ENCODE assay signal across 15 cellular contexts in the genomic region with DNA sequence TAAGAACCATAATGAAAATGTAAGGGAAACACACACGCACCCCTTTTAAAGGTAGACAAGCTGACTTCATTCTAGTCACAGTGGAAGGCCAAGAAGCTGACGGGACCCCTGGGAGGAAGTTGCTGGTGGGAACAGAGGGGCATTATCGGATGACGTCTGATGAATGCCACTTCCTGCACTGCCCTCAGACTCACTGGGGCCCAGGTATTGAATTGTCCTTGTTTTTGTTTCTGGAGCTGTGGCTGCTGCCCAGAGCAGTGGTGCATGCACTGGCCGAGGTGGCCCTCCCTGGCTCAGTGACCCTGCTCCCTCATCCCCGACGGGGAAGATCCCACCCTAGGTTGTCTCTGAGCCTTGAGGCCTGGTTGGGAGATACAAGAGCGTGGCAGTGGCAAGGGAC. TPM values are rescaled to one million over a fixed set of nuclear protein-coding genes. Genes with fewer than 3 reads are reported as not detected.
DNase-seq lines count a peak whose midpoint lies in the region; ATAC-seq and TF ChIP-seq lines count a peak whose summit lies in the region.
"Had no signal": no experiment of that assay in that cellular context is flagged by ENCODE, and none has a peak within 500 bp of the region (broad histone marks: within the 10 kb centered on the region; RNA-seq: fewer than 3 reads in every experiment).

No MANE protein-coding gene starts in this region.

- CTCF ChIA-PET in Calu3 (lab: Charles Lee): no interaction called here

- H3K27me3 ChIP-seq in endodermal cell (ENCODE audit: control insufficient read depth, insufficient read depth, low read length, poor library complexity, severe bottlenecking): no peaks in the 10 kb centered on the region

- DNase-seq in A172 (ENCODE audit: low spot score) (peak; percentile 73), KBM-7 (peak; percentile 51), endodermal cell (no peak), Calu3 (no peak), NCI-H345 (lab: John Stamatoyannopoulos, UW) (no peak)
- DNase-seq in stimulated activated naive CD4-positive, alpha-beta T cell treated with Interleukin-2 at 50 U/mL for 16 hours (lab: John Stamatoyannopoulos, UW): no peak
- DNase-seq: ACHN; activated CD4-positive, CD25-positive, alpha-beta regulatory T cell; activated CD8-positive, alpha-beta memory T cell treated with anti-CD3 and anti-CD28 coated beads, Interleukin-2, amount 10 ng/mL, durations not matched to agents 7 days and 5 days; NCI-H1436; NCI-H446; SW 1271 had no signal

- 91 to 96% methylated on average over 7 to 8 of the region's 8 CpGs for WGBS in endodermal cell (ENCODE audit: insufficient coverage in 1 of 2, insufficient read length in 1 of 2), 2 experiments

- H3K36me3 ChIP-seq in endodermal cell (ENCODE audit: control insufficient read depth, insufficient read depth, low read length): peaks cover 15% of the 10 kb centered on the region

- H3K27ac Mint-ChIP-seq in endodermal cell: peak overlapping the region; percentile 74
- H3K27ac Mint-ChIP-seq in nephron: peak overlapping the region; percentile 84 to 94 (median 88)
- no peak overlapping the region for H3K27ac Mint-ChIP-seq in Calu3 (ENCODE audit: unreplicated experiment)
- H3K27ac Mint-ChIP-seq: activated CD8-positive, alpha-beta memory T cell treated with anti-CD3 and anti-CD28 coated beads, Interleukin-2, amount 10 ng/mL, durations not matched to agents 7 days and 5 days; activated naive CD4-positive, alpha-beta T cell treated with anti-CD3 and anti-CD28 coated beads, Interleukin-2, amount 10 ng/mL, durations not matched to agents 7 days and 5 days had no signal

- no peaks in the 10 kb centered on the region for H3K9me3 ChIP-seq in endodermal cell (ENCODE audit: control insufficient read depth, low read length)

- in situ Hi-C loops in KBM-7 (cut with MboI; ENCODE audit: low pct_unique_long_range_greater_than_20kb, low sequenced_read_pairs): loop anchor here (25.0 kb wide), 1 partner anchor 457 kb away; no protein-coding TSS in a partner anchor

- H3K36me3 Mint-ChIP-seq in endodermal cell (ENCODE audit: low read depth): peaks cover 42% of the 10 kb centered on the region
- H3K36me3 Mint-ChIP-seq in nephron (ENCODE audit: low read depth): peaks cover 23% of the 10 kb centered on the region
- H3K36me3 Mint-ChIP-seq in Calu3 (ENCODE audit: insufficient read depth, unreplicated experiment): peaks cover 31% of the 10 kb centered on the region
- H3K36me3 Mint-ChIP-seq: activated CD8-positive, alpha-beta memory T cell treated with anti-CD3 and anti-CD28 coated beads, Interleukin-2, amount 10 ng/mL, durations not matched to agents 7 days and 5 days had no signal

- peaks cover 46% of the 10 kb centered on the region for H3K4me1 Mint-ChIP-seq in endodermal cell
- H3K4me1 Mint-ChIP-seq in nephron: peaks cover 61% of the 10 kb centered on the region
- no peaks in the 10 kb centered on the region for H3K4me1 Mint-ChIP-seq in Calu3 (ENCODE audit: low read depth, unreplicated experiment)
- H3K4me1 Mint-ChIP-seq: activated CD8-positive, alpha-beta memory T cell treated with anti-CD3 and anti-CD28 coated beads, Interleukin-2, amount 10 ng/mL, durations not matched to agents 7 days and 5 days; activated naive CD4-positive, alpha-beta T cell treated with anti-CD3 and anti-CD28 coated beads, Interleukin-2, amount 10 ng/mL, durations not matched to agents 7 days and 5 days had no signal

- intact Hi-C loops in Calu3 (cut with micrococcal nuclease; ENCODE audit: unreplicated experiment): no loop called here

- no peak overlapping the region for H3K9ac ChIP-seq in endodermal cell (ENCODE audit: extremely low read depth, low read length, poor library complexity, severe bottlenecking)

- H3K4me3 Mint-ChIP-seq in endodermal cell (no peak overlapping the region), nephron (no peak overlapping the region), Calu3 (ENCODE audit: low read depth, unreplicated experiment) (no peak overlapping the region)
- H3K4me3 Mint-ChIP-seq: activated CD8-positive, alpha-beta memory T cell treated with anti-CD3 and anti-CD28 coated beads, Interleukin-2, amount 10 ng/mL, durations not matched to agents 7 days and 5 days; activated naive CD4-positive, alpha-beta T cell treated with anti-CD3 and anti-CD28 coated beads, Interleukin-2, amount 10 ng/mL, durations not matched to agents 7 days and 5 days had no signal

- TF ChIP-seq CTCF in endodermal cell (conservative IDR thresholded peaks at IDR 0.05) (no peak), nephron (IDR thresholded peaks at IDR 0.05; ENCODE audit: unreplicated experiment in 3 of 3) (no peak), Calu3 (IDR thresholded peaks at IDR 0.05; ENCODE audit: unreplicated experiment) (no peak)

- H3K4me3 ChIP-seq in endodermal cell (ENCODE audit: low read length): no peak overlapping the region

- H3K27ac ChIP-seq in endodermal cell (ENCODE audit: low read depth, low read length): no peak overlapping the region

- H3K9me3 Mint-ChIP-seq in endodermal cell (no peaks in the 10 kb centered on the region), nephron (no peaks in the 10 kb centered on the region), Calu3 (ENCODE audit: low read depth, unreplicated experiment) (no peaks in the 10 kb centered on the region)
- H3K9me3 Mint-ChIP-seq: activated naive CD4-positive, alpha-beta T cell treated with anti-CD3 and anti-CD28 coated beads, Interleukin-2, amount 10 ng/mL, durations not matched to agents 7 days and 5 days had no signal

- BruUV-seq in Calu3 (replicated peaks; lab: Mats Ljungman, UMichigan): no TSS peak

- ATAC-seq in GM19467 (IDR thresholded peaks at IDR 0.05; ENCODE audit: unreplicated experiment): no peak
- ATAC-seq: activated CD8-positive, alpha-beta memory T cell treated with anti-CD3 and anti-CD28 coated beads, Interleukin-2, amount 10 ng/mL, durations not matched to agents 7 days and 5 days had no signal

- H3K4me1 ChIP-seq in endodermal cell (ENCODE audit: control insufficient read depth, insufficient read depth, low read length): peaks cover 12% of the 10 kb centered on the region

- H3K27me3 Mint-ChIP-seq in endodermal cell (ENCODE audit: insufficient read depth) (no peaks in the 10 kb centered on the region), nephron (ENCODE audit: low read depth) (no peaks in the 10 kb centered on the region), Calu3 (ENCODE audit: unreplicated experiment) (no peaks in the 10 kb centered on the region)
- H3K27me3 Mint-ChIP-seq: activated CD8-positive, alpha-beta memory T cell treated with anti-CD3 and anti-CD28 coated beads, Interleukin-2, amount 10 ng/mL, durations not matched to agents 7 days and 5 days; activated naive CD4-positive, alpha-beta T cell treated with anti-CD3 and anti-CD28 coated beads, Interleukin-2, amount 10 ng/mL, durations not matched to agents 7 days and 5 days had no signal

RNA-seq across cellular contexts. Expression of gene RPL26L1, which starts 15.3 kb away (rescaled TPM):
- total RNA-seq in A172 (2014; rRNA removed; shearing (Covaris generic)): 187 and 205 TPM in 2 replicates
- total RNA-seq in endodermal cell: 10 to 100 TPM; 56.7 to 60.0 TPM
- 72.4 TPM for polyA plus RNA-seq in endodermal cell (2013, experiment 1 of 2)
- 76.0 TPM for polyA plus RNA-seq in endodermal cell (2013, experiment 2 of 2)
- total RNA-seq in Calu3 (2022): 59.4 and 62.7 TPM in 2 replicates

RNA-seq across cellular contexts. Expression of gene ATP6V0E1, which starts 39.7 kb away (rescaled TPM):
- total RNA-seq in A172 (2014; rRNA removed; shearing (Covaris generic)): 367 and 419 TPM in 2 replicates
- 100 to 1,000 TPM; 119 to 128 TPM for total RNA-seq in endodermal cell
- 93.0 TPM for polyA plus RNA-seq in endodermal cell (2013, experiment 1 of 2)
- 84.4 TPM for polyA plus RNA-seq in endodermal cell (2013, experiment 2 of 2)
- 256 and 261 TPM in 2 replicates for total RNA-seq in Calu3 (2022)

Comparison
In these comparisons a context has a peak if more than half of its experiments do, and no peak if none do; other contexts are left out.
1. DNase-seq: peak in A172 (single experiment) and KBM-7 (single experiment); none in endodermal cell (single experiment), stimulated activated naive CD4-positive, alpha-beta T cell treated with Interleukin-2 at 50 U/mL for 16 hours (single experiment), Calu3 (single experiment) and NCI-H345 (single experiment).